ENCODE assay signal across 28 cellular contexts in the genomic region with DNA sequence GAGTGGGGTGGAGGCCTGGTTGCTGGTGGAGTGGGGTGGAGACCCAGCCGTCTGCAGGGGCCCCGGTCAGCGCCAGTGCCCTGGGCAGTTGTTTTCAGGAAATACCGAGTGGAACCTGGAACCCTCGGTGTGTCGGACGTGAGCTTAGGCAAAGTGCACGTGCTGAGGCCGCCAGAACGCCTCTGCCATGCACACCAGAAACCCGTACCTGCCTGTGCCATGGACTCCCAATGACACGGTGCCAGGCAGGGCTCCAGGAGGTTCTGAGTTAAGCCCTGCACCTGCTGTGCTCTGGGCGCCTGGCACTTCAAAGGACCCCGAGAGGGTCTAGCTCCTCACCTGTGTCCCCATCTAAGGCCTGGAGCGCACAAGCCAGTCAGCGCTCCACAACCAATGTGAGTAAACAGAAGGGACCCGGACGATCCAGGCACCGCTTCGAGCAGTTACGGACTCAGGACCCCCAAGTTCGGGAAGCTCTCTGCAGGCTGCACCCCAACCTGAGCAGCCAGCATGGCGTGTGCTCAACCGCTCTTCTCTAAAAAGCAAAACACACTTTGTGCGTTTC. TPM values are rescaled to one million over a fixed set of nuclear protein-coding genes. Genes with fewer than 3 reads are reported as not detected.
DNase-seq lines count a peak whose midpoint lies in the region; ATAC-seq, FAIRE-seq and TF ChIP-seq lines count a peak whose summit lies in the region.
"Had no signal": no experiment of that assay in that cellular context is flagged by ENCODE, and none has a peak within 500 bp of the region (broad histone marks: within the 10 kb centered on the region; RNA-seq: fewer than 3 reads in every experiment).

No MANE protein-coding gene starts in this region.

- H3K4me2 ChIP-seq in H9 (ENCODE audit: insufficient read depth, insufficient read length, low read length), result no peak overlapping the region

- peaks cover 9% of the 10 kb centered on the region for H3K79me1 ChIP-seq in H9 (ENCODE audit: insufficient read depth, low read depth, low read length, poor library complexity, severe bottlenecking)

- no peak overlapping the region for H3K4me3 Mint-ChIP-seq in H9
- no peak overlapping the region for H3K4me3 Mint-ChIP-seq in activated B cell treated with CpG ODN at 0.5 μM for 24 hours
- H3K4me3 Mint-ChIP-seq: activated naive CD8-positive, alpha-beta T cell treated with anti-CD3 and anti-CD28 coated beads, Interleukin-2, amount 10 ng/mL, durations not matched to agents 7 days and 5 days; activated T-helper 17 cell treated with anti-CD3 and anti-CD28 coated beads, Interleukin-2, amount 50 U/mL, for 72 hours; CD8-positive, alpha-beta memory T cell; mesothelial cell of epicardium; naive thymus-derived CD8-positive, alpha-beta T cell; stimulated activated naive B cell treated with anti-CD40 and anti-IgM and Interleukin-4, amounts not matched to agents 10 μg/mL and 1 μg/mL and 100 μg/mL, for 72 hours had no signal

- H3T11ph ChIP-seq in H9 (ENCODE audit: low read length), result no peak overlapping the region

- H3K27me3 Mint-ChIP-seq in H9 (ENCODE audit: low read depth) (no peaks in the 10 kb centered on the region), activated B cell treated with CpG ODN at 0.5 μM for 24 hours (no peaks in the 10 kb centered on the region)
- H3K27me3 Mint-ChIP-seq: activated naive CD8-positive, alpha-beta T cell treated with anti-CD3 and anti-CD28 coated beads, Interleukin-2, amount 10 ng/mL, durations not matched to agents 7 days and 5 days; activated T-helper 17 cell treated with anti-CD3 and anti-CD28 coated beads, Interleukin-2, amount 50 U/mL, for 72 hours; CD8-positive, alpha-beta memory T cell; naive thymus-derived CD8-positive, alpha-beta T cell; stimulated activated naive B cell treated with anti-CD40 and anti-IgM and Interleukin-4, amounts not matched to agents 10 μg/mL and 1 μg/mL and 100 μg/mL, for 72 hours had no signal

- no peak for ATAC-seq in activated B cell treated with CpG ODN at 0.5 μM for 24 hours (ENCODE audit: low read depth)
- ATAC-seq in gastrocnemius medialis, result no peak
- no peak for ATAC-seq in HG02571 (IDR thresholded peaks at IDR 0.05; ENCODE audit: unreplicated experiment)
- ATAC-seq: activated CD4-positive, CD25-positive, alpha-beta regulatory T cell treated with anti-CD3 and anti-CD28 coated beads, Interleukin-2, amount 50 U/mL, for 24 hours; activated T-helper 17 cell treated with anti-CD3 and anti-CD28 coated beads, Interleukin-2, amount 50 U/mL, for 72 hours; naive thymus-derived CD8-positive, alpha-beta T cell; stimulated activated naive B cell treated with anti-CD40 and anti-IgM and Interleukin-4, amounts not matched to agents 10 μg/mL and 1 μg/mL and 100 μg/mL, for 72 hours had no signal

- H2BK5ac ChIP-seq in H9 (ENCODE audit: insufficient read length, low read length), result no peak overlapping the region

- H3K27me3 ChIP-seq in H9 (ENCODE audit: insufficient read depth, low read length) (no peaks in the 10 kb centered on the region), liver (ENCODE audit: control insufficient read depth in 4 of 4, insufficient read depth in 4 of 4, low read length in 3 of 4) (no peaks in the 10 kb centered on the region), gastrocnemius medialis (no peaks in the 10 kb centered on the region)
- H3K27me3 ChIP-seq: colonic mucosa, thyroid gland had no signal

- H2BK20ac ChIP-seq in H9 (ENCODE audit: low read depth, low read length, poor library complexity, severe bottlenecking), result no peak overlapping the region

- H3K27ac Mint-ChIP-seq in H9 (no peak overlapping the region), activated B cell treated with CpG ODN at 0.5 μM for 24 hours (no peak overlapping the region)
- H3K27ac Mint-ChIP-seq: activated naive CD8-positive, alpha-beta T cell treated with anti-CD3 and anti-CD28 coated beads, Interleukin-2, amount 10 ng/mL, durations not matched to agents 7 days and 5 days; activated T-helper 17 cell treated with anti-CD3 and anti-CD28 coated beads, Interleukin-2, amount 50 U/mL, for 72 hours; CD8-positive, alpha-beta memory T cell; mesothelial cell of epicardium; stimulated activated naive B cell treated with anti-CD40 and anti-IgM and Interleukin-4, amounts not matched to agents 10 μg/mL and 1 μg/mL and 100 μg/mL, for 72 hours had no signal

- H3K4me1 Mint-ChIP-seq in H9, result peaks cover 13 to 20% of the 10 kb centered on the region in 2 experiments
- no peaks in the 10 kb centered on the region for H3K4me1 Mint-ChIP-seq in activated B cell treated with CpG ODN at 0.5 μM for 24 hours
- H3K4me1 Mint-ChIP-seq: activated naive CD8-positive, alpha-beta T cell treated with anti-CD3 and anti-CD28 coated beads, Interleukin-2, amount 10 ng/mL, durations not matched to agents 7 days and 5 days had no signal

- H2AFZ ChIP-seq in H9 (ENCODE audit: low read length), result no peak overlapping the region

- H3K4me3 ChIP-seq in liver (ENCODE audit: low read depth in 1 of 3, low read length in 3 of 3), result no peak overlapping the region
- H3K4me3 ChIP-seq in gastrocnemius medialis, result no peak overlapping the region
- H3K4me3 ChIP-seq: colonic mucosa, prostate gland, thyroid gland had no signal

- DNase-seq in H9 (peak; percentile 13), activated B cell treated with CpG ODN at 0.5 μM for 24 hours (peak; percentile 6), gastrocnemius medialis (peak in 1 of 2 donors; percentile 49), SHP77 treated with DMSO at 0.1 percent for 48 hours (lab: John Stamatoyannopoulos, UW) (no peak), HTR-8/SVneo (ENCODE audit: insufficient read length, low spot score) (no peak)
- DNase-seq: activated CD8-positive, alpha-beta memory T cell treated with anti-CD3 and anti-CD28 coated beads for 24 hours; activated naive CD8-positive, alpha-beta T cell treated with anti-CD3 and anti-CD28 coated beads, Interleukin-2, amount 10 ng/mL, durations not matched to agents 7 days and 5 days; CD8-positive, alpha-beta memory T cell; colonic mucosa; DMS153; GDM1; glutamatergic neuron; KBM-7; MM.1S; NCI-H1436 treated with DMSO at 0.1 percent for 48 hours; NCI-H526 treated with DMSO at 0.1 percent for 48 hours; stimulated activated CD4-positive, alpha-beta T cell treated with anti-CD3 and anti-CD28 coated beads, Interleukin-1b, Interleukin-23, amount 100 ng/mL, for 48 hours; stimulated activated naive B cell treated with anti-CD40 and anti-IgM and Interleukin-4, amounts not matched to agents 10 μg/mL and 1 μg/mL and 100 μg/mL, for 72 hours; T1000; thyroid gland had no signal

- no peak overlapping the region for H3K56ac ChIP-seq in H9 (ENCODE audit: insufficient read length, low read depth, low read length)

- no peaks in the 10 kb centered on the region; the same call in 1 of the 2 replicates for H3K4me1 ChIP-seq in H9 (ENCODE audit: insufficient read depth, low read length)
- peaks cover 23 to 62% (median 42%) of the 10 kb centered on the region in 4 donors for H3K4me1 ChIP-seq in liver (ENCODE audit: control insufficient read depth in 4 of 4, insufficient read depth in 4 of 4, low read length in 3 of 4)
- peaks cover 30 to 36% of the 10 kb centered on the region in 2 donors for H3K4me1 ChIP-seq in gastrocnemius medialis

- H3K18ac ChIP-seq in H9 (ENCODE audit: insufficient read length, low read depth, low read length), result no peak overlapping the region

- intact Hi-C loops in activated B cell treated with CpG ODN at 0.5 μM for 24 hours (cut with micrococcal nuclease), result no loop called here
- intact Hi-C loops in gastrocnemius medialis (cut with DNase I; ENCODE audit: low total_unique reads), result loop anchor here (5.0 to 10.0 kb wide), 3 partner anchors 35 to 445 kb away; no protein-coding TSS in a partner anchor

- no peak overlapping the region for H3K9ac ChIP-seq in H9 (ENCODE audit: extremely low read depth, insufficient read length, low read length)
- peak overlapping the region; percentile 71 to 72 for H3K9ac ChIP-seq in liver (ENCODE audit: low read depth in 1 of 2, low read length in 2 of 2)

- H3K9me3 ChIP-seq in H9 (ENCODE audit: control insufficient read depth, low read depth, low read length) (no peaks in the 10 kb centered on the region), liver (ENCODE audit: control insufficient read depth in 4 of 4, low read length in 3 of 4) (no peaks in the 10 kb centered on the region), gastrocnemius medialis (no peaks in the 10 kb centered on the region)
- H3K9me3 ChIP-seq: colonic mucosa, prostate gland, thyroid gland had no signal

- no peak overlapping the region for H4K8ac ChIP-seq in H9 (replicated peaks; ENCODE audit: insufficient read length, low read depth, low read length)

- no peak overlapping the region for H2BK120ac ChIP-seq in H9 (ENCODE audit: low read depth, low read length, poor library complexity, severe bottlenecking)

- H3K4ac ChIP-seq in H9 (ENCODE audit: low read depth, low read length), result no peak overlapping the region

- TF ChIP-seq CTCF in H9 (conservative IDR thresholded peaks at IDR 0.05) (no peak), activated B cell treated with CpG ODN at 0.5 μM for 24 hours (IDR thresholded peaks at IDR 0.05) (no peak), liver (IDR thresholded peaks at IDR 0.05; ENCODE audit: low read depth, low read length, missing input control) (no peak), gastrocnemius medialis (IDR thresholded peaks at IDR 0.05 in 4 of 5, conservative IDR thresholded peaks at IDR 0.05 in 1 of 5) (no peak)

- no peaks in the 10 kb centered on the region for H3K23me2 ChIP-seq in H9 (ENCODE audit: insufficient read length, low read depth, low read length, poor library complexity, severe bottlenecking)

- no peak for TF ChIP-seq RAD21 in liver (IDR thresholded peaks at IDR 0.05)

- no peak overlapping the region for H3K27ac ChIP-seq in H9 (ENCODE audit: insufficient read length, low read depth, low read length)
- H3K27ac ChIP-seq in liver (ENCODE audit: low read depth in 1 of 2, low read length in 2 of 2), result peak overlapping the region; percentile 89 to 97
- peak overlapping the region; percentile 89 to 94 (median 92) for H3K27ac ChIP-seq in gastrocnemius medialis
- H3K27ac ChIP-seq: colonic mucosa, prostate gland had no signal

- no peaks in the 10 kb centered on the region; the same call in 1 of the 2 replicates for H3K79me2 ChIP-seq in H9 (ENCODE audit: insufficient read depth, low read length)

- CTCF ChIA-PET in activated B cell treated with CpG ODN at 0.5 μM for 24 hours (lab: Charles Lee), result no interaction called here

- H3K36me3 ChIP-seq in liver (ENCODE audit: control insufficient read depth in 4 of 4, insufficient read depth in 3 of 4, low read depth in 1 of 4, low read length in 3 of 4) (peaks cover 0 to 18% (median 7%) of the 10 kb centered on the region in 4 donors), gastrocnemius medialis (peaks cover 0 to 21% of the 10 kb centered on the region in 2 donors)
- H3K36me3 ChIP-seq: colonic mucosa, prostate gland had no signal

- no peak overlapping the region for H3K23ac ChIP-seq in H9 (ENCODE audit: insufficient read length, low read depth, low read length)

- peaks cover 3 to 21% (median 5%) of the 10 kb centered on the region in 3 experiments; a peak in 5 of 7 replicates for H3K36me3 Mint-ChIP-seq in H9 (ENCODE audit: insufficient read depth in 1 of 3, low read depth in 3 of 3)
- peaks cover 44% of the 10 kb centered on the region for H3K36me3 Mint-ChIP-seq in activated B cell treated with CpG ODN at 0.5 μM for 24 hours (ENCODE audit: low read depth)
- H3K36me3 Mint-ChIP-seq: activated naive CD8-positive, alpha-beta T cell treated with anti-CD3 and anti-CD28 coated beads, Interleukin-2, amount 10 ng/mL, durations not matched to agents 7 days and 5 days had no signal

- no peak for TF ChIP-seq POLR2A in gastrocnemius medialis (IDR thresholded peaks at IDR 0.05)

- no peak overlapping the region for H4K5ac ChIP-seq in H9 (ENCODE audit: insufficient read length, low read depth, low read length)

- no peak overlapping the region for H2AK5ac ChIP-seq in H9 (ENCODE audit: insufficient read length, low read length)

- WGBS in H9 (ENCODE audit: extremely low coverage, insufficient read length, low lambda C conversion rate), result no CpG with 5 or more reads among the region's 25 CpGs
- WGBS in liver, result 51% methylated on average over 25 of the region's 25 CpGs

- no peak overlapping the region for H3K14ac ChIP-seq in H9 (ENCODE audit: insufficient read depth, low read length)

- no peaks in the 10 kb centered on the region for H4K20me1 ChIP-seq in H9 (ENCODE audit: control insufficient read depth, insufficient read depth, insufficient read length)

- H3K9me3 Mint-ChIP-seq in H9, result no peaks in the 10 kb centered on the region
- no peaks in the 10 kb centered on the region for H3K9me3 Mint-ChIP-seq in activated B cell treated with CpG ODN at 0.5 μM for 24 hours
- H3K9me3 Mint-ChIP-seq: activated naive CD8-positive, alpha-beta T cell treated with anti-CD3 and anti-CD28 coated beads, Interleukin-2, amount 10 ng/mL, durations not matched to agents 7 days and 5 days; activated T-helper 17 cell treated with anti-CD3 and anti-CD28 coated beads, Interleukin-2, amount 50 U/mL, for 72 hours; CD8-positive, alpha-beta memory T cell; mesothelial cell of epicardium; naive thymus-derived CD8-positive, alpha-beta T cell; stimulated activated naive B cell treated with anti-CD40 and anti-IgM and Interleukin-4, amounts not matched to agents 10 μg/mL and 1 μg/mL and 100 μg/mL, for 72 hours had no signal

- in situ Hi-C loops in gastrocnemius medialis (cut with MboI; ENCODE audit: low sequenced_read_pairs in 4 of 4), result no loop called here

- no peak for FAIRE-seq in HTR-8/SVneo (lab: Jason Lieb, UNC)
- FAIRE-seq: endometrium had no signal

- POLR2A ChIA-PET in activated B cell treated with CpG ODN at 0.5 μM for 24 hours (lab: Charles Lee), result no interaction called here

- H2BK15ac ChIP-seq in H9 (ENCODE audit: low read depth, low read length), result no peak overlapping the region

- H4K91ac ChIP-seq in H9 (ENCODE audit: insufficient read length, low read depth, low read length), result no peak overlapping the region

- H2BK12ac ChIP-seq in H9 (ENCODE audit: insufficient read length, low read depth, low read length), result no peak overlapping the region

RNA-seq across cellular contexts. Expression of a gene that starts 12.3 kb away (rescaled TPM):
- 32.3 and 32.4 TPM in 2 replicates for total RNA-seq in H9 (2021)
- total RNA-seq in activated B cell treated with CpG ODN at 0.5 μM for 24 hours, result 40.5 and 46.4 TPM in 2 replicates
- 10 to 100 TPM; 27.5 to 73.5 TPM for total RNA-seq in liver
- polyA plus RNA-seq in liver, result 100 to 1,000 TPM in 1 of 2 donors, 10 to 100 TPM in 1; 72.4 to 102 TPM
- total RNA-seq in gastrocnemius medialis, result 10 to 100 TPM; 49.8 to 91.7 (median 85.0) TPM

Comparison
In these comparisons a context has a peak if more than half of its experiments do, and no peak if none do; other contexts are left out.
1. DNase-seq: peak in H9 (single experiment) and activated B cell treated with CpG ODN at 0.5 μM for 24 hours (single experiment); none in SHP77 treated with DMSO at 0.1 percent for 48 hours (single experiment) and HTR-8/SVneo (single experiment).